Comparison of ENCODE assay signal across 8 cellular contexts in genomic region chr4:86223472-86223871, GRCh38.
A peak's percentile ranks its signal among the peaks of the same experiment; 100 is the strongest.
DNase-seq lines count a peak whose midpoint lies in the region; ATAC-seq and TF ChIP-seq lines count a peak whose summit lies in the region.

No MANE protein-coding gene starts in this region.

- peak; percentile 48 for TF ChIP-seq CTCF in GM12865 (IDR thresholded peaks at IDR 0.05; ENCODE audit: insufficient read depth, low read depth, low read length, missing control alignments)

- H3K4me1 Mint-ChIP-seq in natural killer cell treated with Interleukin-12 subunit alpha and Interleukin-12 subunit beta and Interleukin-15 and Interleukin-18, amount 100 ng/mL, for 72 hours (ENCODE audit: low read depth in 2 of 2): no peaks in the 10 kb centered on the region

- H3K36me3 ChIP-seq in H7 (replicated peaks; ENCODE audit: control insufficient read depth, insufficient read depth, low read length): no peaks in the 10 kb centered on the region

- H3K36me3 Mint-ChIP-seq in natural killer cell treated with Interleukin-12 subunit alpha and Interleukin-12 subunit beta and Interleukin-15 and Interleukin-18, amount 100 ng/mL, for 72 hours: no peaks in the 10 kb centered on the region

- peaks cover 14% of the 10 kb centered on the region for H3K9me3 Mint-ChIP-seq in natural killer cell treated with Interleukin-12 subunit alpha and Interleukin-12 subunit beta and Interleukin-15 and Interleukin-18, amount 100 ng/mL, for 72 hours

- ATAC-seq in natural killer cell treated with Interleukin-12 subunit alpha and Interleukin-12 subunit beta and Interleukin-15 and Interleukin-18, amount 100 ng/mL, for 72 hours: no peak

- H3K27ac Mint-ChIP-seq in natural killer cell treated with Interleukin-12 subunit alpha and Interleukin-12 subunit beta and Interleukin-15 and Interleukin-18, amount 100 ng/mL, for 72 hours: no peak overlapping the region

- no peaks in the 10 kb centered on the region for H3K27me3 Mint-ChIP-seq in natural killer cell treated with Interleukin-12 subunit alpha and Interleukin-12 subunit beta and Interleukin-15 and Interleukin-18, amount 100 ng/mL, for 72 hours

- DNase-seq in GM12865 (ENCODE audit: low read depth) (peak; percentile 63), H7 (peak; percentile 68), NCI-H69 (lab: John Stamatoyannopoulos, UW) (peak; percentile 61), fibroblast of the conjunctiva (ENCODE audit: low read depth) (peak; percentile 20), putamen (ENCODE audit: low spot score) (no peak), C1 segment of cervical spinal cord (lab: John Stamatoyannopoulos, UW) (no peak), NCI-H2107 treated with DMSO at 0.1 percent for 48 hours (lab: John Stamatoyannopoulos, UW; ENCODE audit: unreplicated experiment) (no peak)
- no peak for DNase-seq in natural killer cell treated with Interleukin-12 subunit alpha and Interleukin-12 subunit beta and Interleukin-15 and Interleukin-18, amount 100 ng/mL, for 72 hours (ENCODE audit: low spot score)

- no peaks in the 10 kb centered on the region for H3K27me3 ChIP-seq in H7 (ENCODE audit: control insufficient read depth, insufficient read depth, low read length)

- H3K4me3 Mint-ChIP-seq in natural killer cell treated with Interleukin-12 subunit alpha and Interleukin-12 subunit beta and Interleukin-15 and Interleukin-18, amount 100 ng/mL, for 72 hours: no peak overlapping the region

- H3K4me3 ChIP-seq in GM12865 (ENCODE audit: low read depth, low read length): no peak overlapping the region
- no peak overlapping the region for H3K4me3 ChIP-seq in H7 (ENCODE audit: insufficient read depth, low read depth, low read length)

Comparison
In these comparisons a context has a peak if more than half of its experiments do, and no peak if none do; other contexts are left out.
1. DNase-seq: peak in GM12865 (single experiment), H7 (single experiment), NCI-H69 (single experiment) and fibroblast of the conjunctiva (single experiment); none in natural killer cell treated with Interleukin-12 subunit alpha and Interleukin-12 subunit beta and Interleukin-15 and Interleukin-18, amount 100 ng/mL, for 72 hours (single experiment), putamen (single experiment), C1 segment of cervical spinal cord (0 of 14) and NCI-H2107 treated with DMSO at 0.1 percent for 48 hours (single experiment).